ENCODE assay signal across 1 cellular context in the genomic region with DNA sequence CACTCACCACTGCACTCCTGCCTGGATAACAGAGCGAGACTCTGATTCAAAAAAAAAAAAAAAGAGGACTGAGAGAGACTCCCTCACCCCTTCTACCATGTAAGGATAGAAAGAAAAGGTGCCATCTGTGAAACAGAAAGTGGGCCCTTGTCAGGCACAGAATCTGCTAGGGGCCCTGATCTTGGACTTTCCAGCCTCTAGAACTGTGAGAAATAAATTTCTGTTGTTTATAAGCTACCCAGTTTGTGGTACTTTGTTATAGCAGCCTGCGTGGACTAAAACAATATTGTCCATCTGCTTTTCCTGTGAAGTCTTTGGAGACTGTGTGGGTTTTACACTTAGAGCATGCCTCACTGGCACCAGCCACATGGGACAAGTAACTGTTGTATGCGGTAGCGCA.
TF ChIP-seq lines count a peak whose summit lies in the region.

No MANE protein-coding gene starts in this region.

TF ChIP-seq in GM23338, 12 proteins besides CTCF, POLR2A, EP300 and RAD21 (continued from another document):
- TF ChIP-seq STAT1 (IDR thresholded peaks at IDR 0.05; ENCODE audit: unreplicated experiment) = no peak
